ENCODE assay signal across 19 cellular contexts in genomic region chr3:100427694-100428093, GRCh38. TPM values are rescaled to one million over a fixed set of nuclear protein-coding genes. Genes with fewer than 3 reads are reported as not detected.
DNase-seq lines count a peak whose midpoint lies in the region; ATAC-seq, FAIRE-seq and TF ChIP-seq lines count a peak whose summit lies in the region.
"Had no signal": no experiment of that assay in that cellular context is flagged by ENCODE, and none has a peak within 500 bp of the region (broad histone marks: within the 10 kb centered on the region; RNA-seq: fewer than 3 reads in every experiment).

No MANE protein-coding gene starts in this region.

- peak; percentile 33 for FAIRE-seq in endothelial cell of umbilical vein (lab: Jason Lieb, UNC)

- H3F3A ChIP-seq in smooth muscle cell (ENCODE audit: low read depth), result peaks cover 9% of the 10 kb centered on the region

- WGBS in right cardiac atrium, result 25% methylated on average over 2 of the region's 2 CpGs
- WGBS in smooth muscle cell (ENCODE audit: low lambda C conversion rate), result 20% methylated on average over 2 of the region's 2 CpGs
- 100% methylated on average over 2 of the region's 2 CpGs for WGBS in mammary epithelial cell (ENCODE audit: low coverage, missing lambda C conversion rate)

- H3K9me3 ChIP-seq in adipocyte (ENCODE audit: control insufficient read depth, low read length), result no peaks in the 10 kb centered on the region
- H3K9me3 ChIP-seq in endothelial cell of umbilical vein (replicated peaks; ENCODE audit: control insufficient read depth, insufficient read depth, low read length), result no peaks in the 10 kb centered on the region
- no peaks in the 10 kb centered on the region for H3K9me3 ChIP-seq in right cardiac atrium (ENCODE audit: control insufficient read depth, low read length)
- H3K9me3 ChIP-seq in smooth muscle cell (replicated peaks; ENCODE audit: low read depth), result no peaks in the 10 kb centered on the region
- H3K9me3 ChIP-seq in mammary epithelial cell (replicated peaks; ENCODE audit: insufficient read depth, low read length), result no peaks in the 10 kb centered on the region
- H3K9me3 ChIP-seq: BE2C, MG63 had no signal

- BruUV-seq in endothelial cell of umbilical vein (replicated peaks; lab: Mats Ljungman, UMichigan) (no TSS peak), mammary epithelial cell (replicated peaks; lab: Mats Ljungman, UMichigan) (no TSS peak)

- no peaks in the 10 kb centered on the region for H3K27me3 ChIP-seq in adipocyte (replicated peaks; ENCODE audit: control insufficient read depth, insufficient read depth, low read length)
- peaks cover 0 to 6% of the 10 kb centered on the region in 2 experiments for H3K27me3 ChIP-seq in endothelial cell of umbilical vein (ENCODE audit: control insufficient read depth in 2 of 2, insufficient read depth in 2 of 2, low read length in 2 of 2)
- H3K27me3 ChIP-seq in right cardiac atrium (ENCODE audit: control insufficient read depth, insufficient read depth), result no peaks in the 10 kb centered on the region
- no peaks in the 10 kb centered on the region for H3K27me3 ChIP-seq in smooth muscle cell (ENCODE audit: low read depth)
- no peaks in the 10 kb centered on the region for H3K27me3 ChIP-seq in mammary epithelial cell (ENCODE audit: insufficient read depth, low read length)
- H3K27me3 ChIP-seq: BE2C, MG63 had no signal

- H3K4me3 ChIP-seq in adipocyte (ENCODE audit: low read length), result peak overlapping the region; percentile 57
- no peak overlapping the region for H3K4me3 ChIP-seq in endothelial cell of umbilical vein (replicated peaks in 1 of 3; ENCODE audit: insufficient read depth in 1 of 3, low read depth in 1 of 3, low read length in 3 of 3)
- H3K4me3 ChIP-seq in right cardiac atrium (ENCODE audit: low read length), result no peak overlapping the region
- H3K4me3 ChIP-seq in smooth muscle cell, result no peak overlapping the region
- H3K4me3 ChIP-seq in mammary epithelial cell (replicated peaks in 1 of 3; ENCODE audit: insufficient read depth in 1 of 3, low read depth in 2 of 3, low read length in 3 of 3), result no peak overlapping the region
- H3K4me3 ChIP-seq: GM23338, MG63 had no signal

- in situ Hi-C loops in mammary epithelial cell (cut with MboI; ENCODE audit: low sequenced_read_pairs in 2 of 2), result no loop called here

- ATAC-seq in right cardiac atrium (peak; percentile 69 to 78), HG03095 (IDR thresholded peaks at IDR 0.05; ENCODE audit: unreplicated experiment) (no peak)
- ATAC-seq: GM23338 had no signal

- H3K4me1 ChIP-seq in adipocyte (ENCODE audit: control insufficient read depth, insufficient read depth, low read length), result peaks cover 20% of the 10 kb centered on the region
- H3K4me1 ChIP-seq in endothelial cell of umbilical vein (ENCODE audit: control insufficient read depth, extremely low read depth, insufficient read depth, low read length), result no peaks in the 10 kb centered on the region
- peaks cover 6% of the 10 kb centered on the region for H3K4me1 ChIP-seq in right cardiac atrium (ENCODE audit: control insufficient read depth, insufficient read depth, low read length)
- peaks cover 11% of the 10 kb centered on the region for H3K4me1 ChIP-seq in smooth muscle cell (ENCODE audit: low read depth)
- H3K4me1 ChIP-seq in mammary epithelial cell (ENCODE audit: insufficient read depth, low read length), result peaks cover 16% of the 10 kb centered on the region
- H3K4me1 ChIP-seq: BE2C had no signal

- no peak overlapping the region for H3K9ac ChIP-seq in adipocyte (ENCODE audit: low read length)
- H3K9ac ChIP-seq in endothelial cell of umbilical vein (replicated peaks; ENCODE audit: extremely low read depth, insufficient read depth, low read length), result no peak overlapping the region
- H3K9ac ChIP-seq in smooth muscle cell (ENCODE audit: low read depth), result no peak overlapping the region
- no peak overlapping the region for H3K9ac ChIP-seq in mammary epithelial cell (ENCODE audit: insufficient read depth, low read length)

- H3K79me2 ChIP-seq in endothelial cell of umbilical vein (ENCODE audit: control insufficient read depth, insufficient read depth, low read length) (no peaks in the 10 kb centered on the region), smooth muscle cell (ENCODE audit: low read depth) (no peaks in the 10 kb centered on the region), mammary epithelial cell (ENCODE audit: insufficient read depth, low read length) (no peaks in the 10 kb centered on the region)

- CTCF ChIA-PET in endothelial cell of umbilical vein (lab: Charles Lee), result interaction anchor here (1.1 to 1.4 kb wide), 3 partner anchors 10 to 162 kb away, joined by 3 to 4 read pairs (median 3); no protein-coding TSS in a partner anchor
- CTCF ChIA-PET in mammary epithelial cell (lab: Charles Lee; ENCODE audit: low non-redundant PET), result no interaction called here

- DNase-seq in adipocyte (ENCODE audit: low read depth) (no peak), endothelial cell of umbilical vein (ENCODE audit: low read depth, low spot score) (peak; percentile 44), right cardiac atrium (no peak), smooth muscle cell (lab: John Stamatoyannopoulos, UW; ENCODE audit: unreplicated experiment) (no peak), mammary epithelial cell (no peak), DMS153 treated with DMSO at 0.1 percent for 48 hours (lab: John Stamatoyannopoulos, UW; ENCODE audit: unreplicated experiment) (no peak)
- DNase-seq: ACHN; BE2C; CD4-positive, alpha-beta memory T cell; KG1; MG63; NCI-H1092 treated with DMSO at 0.1 percent for 48 hours; NCI-H1694; NCI-H2107; NCI-H345; NCI-H69 had no signal

- POLR2A ChIA-PET in endothelial cell of umbilical vein (lab: Charles Lee), result no interaction called here

- dilution Hi-C loops in endothelial cell of umbilical vein (cut with MboI; ENCODE audit: extremely low pct_ligation_motif_present, low sequenced_read_pairs) (no loop called here), mammary epithelial cell (cut with HindIII; ENCODE audit: low sequenced_read_pairs) (no loop called here)

- no peak overlapping the region for H3K27ac ChIP-seq in endothelial cell of umbilical vein (ENCODE audit: insufficient read depth, low read depth, low read length)
- H3K27ac ChIP-seq in right cardiac atrium (ENCODE audit: low read length), result no peak overlapping the region
- H3K27ac ChIP-seq in smooth muscle cell (ENCODE audit: low read depth), result peak overlapping the region; percentile 40
- no peak overlapping the region for H3K27ac ChIP-seq in mammary epithelial cell (ENCODE audit: insufficient read depth, low read depth, low read length)
- H3K27ac ChIP-seq: RWPE1 had no signal

- H3K9me1 ChIP-seq in endothelial cell of umbilical vein (replicated peaks; ENCODE audit: control insufficient read depth, extremely low read depth, insufficient read depth, low read length), result no peaks in the 10 kb centered on the region

- H3K36me3 ChIP-seq in adipocyte (ENCODE audit: control insufficient read depth, insufficient read depth, low read length, severe bottlenecking), result no peaks in the 10 kb centered on the region
- no peaks in the 10 kb centered on the region for H3K36me3 ChIP-seq in endothelial cell of umbilical vein (ENCODE audit: control insufficient read depth in 2 of 2, extremely low read depth in 1 of 2, insufficient read depth in 2 of 2, low read length in 2 of 2)
- no peaks in the 10 kb centered on the region for H3K36me3 ChIP-seq in smooth muscle cell (ENCODE audit: low read depth)
- no peaks in the 10 kb centered on the region for H3K36me3 ChIP-seq in mammary epithelial cell (ENCODE audit: insufficient read depth, low read length)
- H3K36me3 ChIP-seq: BE2C, MG63 had no signal

- no peak for TF ChIP-seq POLR2A in endothelial cell of umbilical vein (IDR thresholded peaks at IDR 0.05; ENCODE audit: low read depth, low read length)

- H3K4me2 ChIP-seq in endothelial cell of umbilical vein (ENCODE audit: insufficient read depth, low read length), result no peak overlapping the region
- H3K4me2 ChIP-seq in smooth muscle cell, result peak overlapping the region; percentile 51
- H3K4me2 ChIP-seq in mammary epithelial cell (ENCODE audit: insufficient read depth, low read depth, low read length), result no peak overlapping the region
- H3K4me2 ChIP-seq: GM23338 had no signal

- no peak for TF ChIP-seq CTCF in endothelial cell of umbilical vein (IDR thresholded peaks at IDR 0.05; ENCODE audit: extremely low read depth in 1 of 2, insufficient read depth in 1 of 2, low read depth in 1 of 2, low read length in 2 of 2)
- no peak for TF ChIP-seq CTCF in smooth muscle cell (IDR thresholded peaks at IDR 0.05; ENCODE audit: borderline replicate concordance, insufficient read depth, poor library complexity, severe bottlenecking)
- no peak for TF ChIP-seq CTCF in mammary epithelial cell (conservative IDR thresholded peaks at IDR 0.05 in 1 of 2, IDR thresholded peaks at IDR 0.05 in 1 of 2; ENCODE audit: extremely low read depth in 1 of 2, insufficient read depth in 1 of 2, low read depth in 1 of 2, low read length in 2 of 2)

- H2AFZ ChIP-seq in endothelial cell of umbilical vein (ENCODE audit: low read depth, low read length), result no peak overlapping the region
- H2AFZ ChIP-seq in smooth muscle cell (ENCODE audit: low read depth), result no peak overlapping the region
- H2AFZ ChIP-seq in mammary epithelial cell (ENCODE audit: low read depth, low read length), result no peak overlapping the region
- H2AFZ ChIP-seq: GM23338 had no signal

- no peaks in the 10 kb centered on the region for H4K20me1 ChIP-seq in endothelial cell of umbilical vein (replicated peaks; ENCODE audit: control insufficient read depth, extremely low read depth, insufficient read depth, low read length)
- no peaks in the 10 kb centered on the region for H4K20me1 ChIP-seq in smooth muscle cell (ENCODE audit: low read depth)
- no peaks in the 10 kb centered on the region for H4K20me1 ChIP-seq in mammary epithelial cell (ENCODE audit: insufficient read depth, low read length)

- intact Hi-C loops in endothelial cell of umbilical vein (cut with micrococcal nuclease), result no loop called here
- intact Hi-C loops in right cardiac atrium (cut with DNase I), result no loop called here
- intact Hi-C loops in mammary epithelial cell (cut with micrococcal nuclease), result no loop called here

RNA-seq across cellular contexts. Expression of gene LNP1, which starts 26.4 kb away (rescaled TPM):
- 0.80 and 0.81 TPM in 2 replicates for total RNA-seq in endothelial cell of umbilical vein
- polyA plus RNA-seq in endothelial cell of umbilical vein, result 0.40 and 0.80 TPM in 2 replicates
- polyA plus RNA-seq in endothelial cell of umbilical vein (2011; cell fraction: cytosol; rRNA removed), result 0.65 and 0.92 TPM in 2 replicates
- polyA plus RNA-seq in endothelial cell of umbilical vein (2011; cell fraction: nucleus; rRNA removed), result 0.95 and 1.1 TPM in 2 replicates
- polyA plus RNA-seq in endothelial cell of umbilical vein (2012), result 0.15 and 0.19 TPM in 2 replicates
- polyA minus RNA-seq in endothelial cell of umbilical vein, result 0.70 and 1.1 TPM in 2 replicates
- polyA minus RNA-seq in endothelial cell of umbilical vein (2011; cell fraction: cytosol; rRNA and poly(A)+ RNA removed), result 2.3 TPM
- 2.1 and 3.0 TPM in 2 replicates for polyA minus RNA-seq in endothelial cell of umbilical vein (2011; cell fraction: nucleus; rRNA and poly(A)+ RNA removed)
- total RNA-seq in right cardiac atrium, result 1 to 10 TPM; 4.1 to 6.9 (median 4.5) TPM
- 4.1 TPM for polyA plus RNA-seq in right cardiac atrium
- 3.1 and 4.2 TPM in 2 replicates for total RNA-seq in smooth muscle cell
- polyA plus RNA-seq in smooth muscle cell, result 4.3 and 6.3 TPM in 2 replicates
- total RNA-seq in mammary epithelial cell, result 1 to 10 TPM; 1.5 to 1.7 TPM
- 1.5 TPM for polyA plus RNA-seq in mammary epithelial cell
- 5.4 TPM for polyA minus RNA-seq in mammary epithelial cell

RNA-seq across cellular contexts. Expression of gene TOMM70, which starts 26.8 kb away (rescaled TPM):
- 28.3 and 32.3 TPM in 2 replicates for total RNA-seq in endothelial cell of umbilical vein
- 6.2 and 7.6 TPM in 2 replicates for polyA plus RNA-seq in endothelial cell of umbilical vein
- 13.6 TPM in 2 replicates for polyA plus RNA-seq in endothelial cell of umbilical vein (2011; cell fraction: cytosol; rRNA removed)
- 10.2 and 11.3 TPM in 2 replicates for polyA plus RNA-seq in endothelial cell of umbilical vein (2011; cell fraction: nucleus; rRNA removed)
- polyA plus RNA-seq in endothelial cell of umbilical vein (2012), result 19.6 and 29.2 TPM in 2 replicates
- polyA minus RNA-seq in endothelial cell of umbilical vein, result 12.7 and 13.0 TPM in 2 replicates
- 35.3 TPM for polyA minus RNA-seq in endothelial cell of umbilical vein (2011; cell fraction: cytosol; rRNA and poly(A)+ RNA removed)
- 11.7 and 13.1 TPM in 2 replicates for polyA minus RNA-seq in endothelial cell of umbilical vein (2011; cell fraction: nucleus; rRNA and poly(A)+ RNA removed)
- total RNA-seq in right cardiac atrium, result 10 to 100 TPM; 44.1 to 56.4 (median 51.0) TPM
- polyA plus RNA-seq in right cardiac atrium, result 28.4 TPM
- total RNA-seq in smooth muscle cell, result 53.7 and 75.8 TPM in 2 replicates
- polyA plus RNA-seq in smooth muscle cell, result 28.1 and 31.1 TPM in 2 replicates
- 10 to 100 TPM; 43.5 to 43.7 TPM for total RNA-seq in mammary epithelial cell
- polyA plus RNA-seq in mammary epithelial cell, result 22.9 TPM
- 26.6 TPM for polyA minus RNA-seq in mammary epithelial cell
